11 cellular contexts compared by ENCODE assay signal in genomic region chr4:37594095-37594494, GRCh38.
"Had no signal": no experiment of that assay in that cellular context is flagged by ENCODE, and none has a peak within 500 bp of the region (broad histone marks: within the 10 kb centered on the region; RNA-seq: fewer than 3 reads in every experiment).

No MANE protein-coding gene starts in this region.

- H3K27me3 Mint-ChIP-seq: activated B cell treated with CpG ODN at 0.5 μM for 24 hours; activated CD4-positive, alpha-beta T cell treated with anti-CD3 and anti-CD28 coated beads, Interleukin-2, amount 10 ng/mL, durations not matched to agents 7 days and 5 days; activated naive CD4-positive, alpha-beta T cell treated with anti-CD3 and anti-CD28 coated beads, Interleukin-2, amount 10 ng/mL, durations not matched to agents 7 days and 5 days; central memory CD8-positive, alpha-beta T cell; naive thymus-derived CD4-positive, alpha-beta T cell had no signal

- H3K27ac Mint-ChIP-seq: activated B cell treated with CpG ODN at 0.5 μM for 24 hours; activated CD4-positive, alpha-beta T cell treated with anti-CD3 and anti-CD28 coated beads, Interleukin-2, amount 10 ng/mL, durations not matched to agents 7 days and 5 days; activated naive CD4-positive, alpha-beta T cell treated with anti-CD3 and anti-CD28 coated beads, Interleukin-2, amount 10 ng/mL, durations not matched to agents 7 days and 5 days; activated T-helper 2 cell treated with anti-CD3 and anti-CD28 coated beads, Interferon-gamma antibody, Interleukin-2, Interleukin-4, amounts not matched to agents 10 μg/mL and 5 μg/mL and 100 μg/mL, durations not matched to agents 14 hours and 24 hours and 36 hours had no signal

- DNase-seq: activated B cell treated with CpG ODN at 0.5 μM for 24 hours; activated CD4-positive, alpha-beta T cell treated with anti-CD3 and anti-CD28 coated beads, Interleukin-2, amount 10 ng/mL, durations not matched to agents 7 days and 5 days; activated naive CD4-positive, alpha-beta T cell treated with anti-CD3 and anti-CD28 coated beads, Interleukin-2, amount 10 ng/mL, durations not matched to agents 7 days and 5 days; adrenal gland; dermis blood vessel endothelial cell; left cardiac atrium; naive thymus-derived CD4-positive, alpha-beta T cell; posterior cingulate gyrus had no signal

- H3K9me3 ChIP-seq: adrenal gland, neutrophil had no signal

- H3K9me3 Mint-ChIP-seq: activated B cell treated with CpG ODN at 0.5 μM for 24 hours; activated CD4-positive, alpha-beta T cell treated with anti-CD3 and anti-CD28 coated beads, Interleukin-2, amount 10 ng/mL, durations not matched to agents 7 days and 5 days; activated naive CD4-positive, alpha-beta T cell treated with anti-CD3 and anti-CD28 coated beads, Interleukin-2, amount 10 ng/mL, durations not matched to agents 7 days and 5 days; activated T-helper 2 cell treated with anti-CD3 and anti-CD28 coated beads, Interferon-gamma antibody, Interleukin-2, Interleukin-4, amounts not matched to agents 10 μg/mL and 5 μg/mL and 100 μg/mL, durations not matched to agents 14 hours and 24 hours and 36 hours; central memory CD8-positive, alpha-beta T cell; naive thymus-derived CD4-positive, alpha-beta T cell had no signal

- H3K36me3 ChIP-seq: adrenal gland, neutrophil had no signal

- H3K4me3 ChIP-seq: adrenal gland had no signal

- H3K4me1 Mint-ChIP-seq: activated B cell treated with CpG ODN at 0.5 μM for 24 hours; central memory CD8-positive, alpha-beta T cell had no signal

- H3K27me3 ChIP-seq: adrenal gland, neutrophil had no signal

- H3K4me3 Mint-ChIP-seq: activated B cell treated with CpG ODN at 0.5 μM for 24 hours; activated CD4-positive, alpha-beta T cell treated with anti-CD3 and anti-CD28 coated beads, Interleukin-2, amount 10 ng/mL, durations not matched to agents 7 days and 5 days; activated naive CD4-positive, alpha-beta T cell treated with anti-CD3 and anti-CD28 coated beads, Interleukin-2, amount 10 ng/mL, durations not matched to agents 7 days and 5 days; central memory CD8-positive, alpha-beta T cell; naive thymus-derived CD4-positive, alpha-beta T cell had no signal

- H3K4me1 ChIP-seq: adrenal gland had no signal

- H3K27ac ChIP-seq: adrenal gland, neutrophil had no signal
